ENCODE assay signal across 8 cellular contexts in genomic region chr4:154779362-154779947, GRCh38.
DNase-seq lines count a peak whose midpoint lies in the region; ATAC-seq and TF ChIP-seq lines count a peak whose summit lies in the region.
"Had no signal": no experiment of that assay in that cellular context is flagged by ENCODE, and none has a peak within 500 bp of the region (broad histone marks: within the 10 kb centered on the region; RNA-seq: fewer than 3 reads in every experiment).

No MANE protein-coding gene starts in this region.

- no peak for ATAC-seq in HG03442 (IDR thresholded peaks at IDR 0.05; ENCODE audit: unreplicated experiment)

- no peak overlapping the region for H3K4me3 ChIP-seq in skeletal muscle cell (ENCODE audit: low read depth, low read length)
- no peak overlapping the region for H3K4me3 ChIP-seq in effector memory CD4-positive, alpha-beta T cell (ENCODE audit: insufficient read depth, low read depth, low read length, poor library complexity, severe bottlenecking)

- H3K4me1 ChIP-seq in effector memory CD4-positive, alpha-beta T cell (ENCODE audit: control insufficient read depth, insufficient read depth, low read length, poor library complexity, severe bottlenecking): no peaks in the 10 kb centered on the region

- in situ Hi-C loops in GM13976 (cut with MboI; ENCODE audit: low sequenced_read_pairs, unreplicated experiment): no loop called here

- peak; percentile 1 for TF ChIP-seq CTCF in GM13976 (IDR thresholded peaks at IDR 0.05; ENCODE audit: borderline replicate concordance, control extremely low read depth, extremely low read depth, insufficient read depth, missing control alignments)

- no peaks in the 10 kb centered on the region for H3K9me3 ChIP-seq in effector memory CD4-positive, alpha-beta T cell (ENCODE audit: control insufficient read depth, low read length)

- DNase-seq in GM13976 (ENCODE audit: low spot score): peak; percentile 13
- DNase-seq in OCI-M1 (lab: John Stamatoyannopoulos, UW): peak; percentile 76
- peak; percentile 28 for DNase-seq in fibroblast of gingiva (ENCODE audit: low read depth)
- DNase-seq in skeletal muscle cell (ENCODE audit: low read depth): peak; percentile 4
- DNase-seq in effector memory CD4-positive, alpha-beta T cell: no peak
- DNase-seq in central memory CD4-positive, alpha-beta T cell: no peak

- no peak overlapping the region for H3K27ac ChIP-seq in effector memory CD4-positive, alpha-beta T cell (ENCODE audit: insufficient read depth, low read length, poor library complexity, severe bottlenecking)
- H3K27ac ChIP-seq: epithelial cell of prostate had no signal

- H3K27me3 ChIP-seq in effector memory CD4-positive, alpha-beta T cell (replicated peaks; ENCODE audit: control insufficient read depth, insufficient read depth, low read length, poor library complexity, severe bottlenecking): peaks cover 4% of the 10 kb centered on the region

- H3K36me3 ChIP-seq in effector memory CD4-positive, alpha-beta T cell (ENCODE audit: control insufficient read depth, insufficient read depth, low read length): no peaks in the 10 kb centered on the region

Comparison
In these comparisons a context has a peak if more than half of its experiments do, and no peak if none do; other contexts are left out.
1. DNase-seq: peak in GM13976 (single experiment), OCI-M1 (single experiment), fibroblast of gingiva (single experiment) and skeletal muscle cell (single experiment); none in effector memory CD4-positive, alpha-beta T cell (0 of 3) and central memory CD4-positive, alpha-beta T cell (single experiment).